In genomic region chr4:123505457-123506310, GRCh38 we compare ENCODE assay signal across 8 cellular contexts.
DNase-seq lines count a peak whose midpoint lies in the region; ATAC-seq and TF ChIP-seq lines count a peak whose summit lies in the region.

No MANE protein-coding gene starts in this region.

- H3K27ac ChIP-seq in OCI-LY1 (ENCODE audit: low read depth, low read length, poor library complexity, severe bottlenecking) (peak overlapping the region; percentile 97), iPS DF 6.9 (ENCODE audit: low read length) (no peak overlapping the region)

- H3K36me3 Mint-ChIP-seq in activated naive CD4-positive, alpha-beta T cell treated with anti-CD3 and anti-CD28 coated beads, Interleukin-2, amount 10 ng/mL, durations not matched to agents 7 days and 5 days = no peaks in the 10 kb centered on the region

- H3K79me2 ChIP-seq in OCI-LY1 (ENCODE audit: insufficient read depth, low read length) = no peaks in the 10 kb centered on the region

- H2AFZ ChIP-seq in OCI-LY1 (ENCODE audit: low read length) = peak overlapping the region; percentile 54; the same call in 1 of the 2 replicates

- ATAC-seq in HG03342 (IDR thresholded peaks at IDR 0.05; ENCODE audit: unreplicated experiment) = peak; percentile 62
- no peak for ATAC-seq in GM21529 (IDR thresholded peaks at IDR 0.05; ENCODE audit: unreplicated experiment)

- peak overlapping the region; percentile 54 for H3K9ac ChIP-seq in OCI-LY1 (ENCODE audit: low read length)

- no peaks in the 10 kb centered on the region for H4K20me1 ChIP-seq in OCI-LY1 (ENCODE audit: insufficient read depth, low read length)

- no peaks in the 10 kb centered on the region for H3K9me2 ChIP-seq in OCI-LY1 (ENCODE audit: low read depth, low read length)

- no peaks in the 10 kb centered on the region for H3F3A ChIP-seq in OCI-LY1 (ENCODE audit: insufficient read depth, low read length)

- peak overlapping the region; percentile 78 for H3K4me2 ChIP-seq in OCI-LY1 (ENCODE audit: low read length)

- 0 out of 2 replicates have a peak, but pooled peaks cover 2% of the 10 kb centered on the region for H3K9me3 ChIP-seq in OCI-LY1 (ENCODE audit: low read length)
- H3K9me3 ChIP-seq in iPS DF 6.9 (ENCODE audit: control insufficient read depth, insufficient read depth, low read length) = no peaks in the 10 kb centered on the region

- TF ChIP-seq CTCF in OCI-LY1 (IDR thresholded peaks at IDR 0.05; ENCODE audit: low read length) = no peak

- H3K27ac Mint-ChIP-seq in activated naive CD4-positive, alpha-beta T cell treated with anti-CD3 and anti-CD28 coated beads, Interleukin-2, amount 10 ng/mL, durations not matched to agents 7 days and 5 days = no peak overlapping the region

- H3K27me3 ChIP-seq in OCI-LY1 (ENCODE audit: insufficient read depth, low read length) (no peaks in the 10 kb centered on the region), iPS DF 6.9 (ENCODE audit: control insufficient read depth, insufficient read depth, low read length) (no peaks in the 10 kb centered on the region)

- H3K4me1 Mint-ChIP-seq in activated naive CD4-positive, alpha-beta T cell treated with anti-CD3 and anti-CD28 coated beads, Interleukin-2, amount 10 ng/mL, durations not matched to agents 7 days and 5 days = peaks cover 8% of the 10 kb centered on the region

- no peaks in the 10 kb centered on the region for H3K9me3 Mint-ChIP-seq in activated naive CD4-positive, alpha-beta T cell treated with anti-CD3 and anti-CD28 coated beads, Interleukin-2, amount 10 ng/mL, durations not matched to agents 7 days and 5 days

- H3K36me3 ChIP-seq in OCI-LY1 (ENCODE audit: insufficient read depth, low read length) = no peaks in the 10 kb centered on the region; the same call in 1 of the 2 replicates
- no peaks in the 10 kb centered on the region for H3K36me3 ChIP-seq in iPS DF 6.9 (ENCODE audit: control insufficient read depth, insufficient read depth, low read length)

- peaks cover 44% of the 10 kb centered on the region for H3K27me3 Mint-ChIP-seq in activated naive CD4-positive, alpha-beta T cell treated with anti-CD3 and anti-CD28 coated beads, Interleukin-2, amount 10 ng/mL, durations not matched to agents 7 days and 5 days

- peak overlapping the region; percentile 49 for H3K4me3 ChIP-seq in OCI-LY1 (ENCODE audit: low read depth, low read length, poor library complexity, severe bottlenecking)
- peak overlapping the region; percentile 7; the same call in 1 of the 2 replicates for H3K4me3 ChIP-seq in iPS DF 6.9 (ENCODE audit: low read length)

- CTCF ChIA-PET in activated naive CD4-positive, alpha-beta T cell treated with anti-CD3 and anti-CD28 coated beads, Interleukin-2, amount 10 ng/mL, durations not matched to agents 7 days and 5 days (lab: Charles Lee) = no interaction called here

- no CpG with 5 or more reads among the region's 55 CpGs for WGBS in iPS DF 6.9 (ENCODE audit: insufficient coverage, insufficient read length)

- peaks cover 38% of the 10 kb centered on the region for H3K4me1 ChIP-seq in OCI-LY1 (ENCODE audit: insufficient read depth, low read length, severe bottlenecking)
- peaks cover 2% of the 10 kb centered on the region; the same call in 1 of the 2 replicates for H3K4me1 ChIP-seq in iPS DF 6.9 (ENCODE audit: control insufficient read depth, insufficient read depth, low read length)

- DNase-seq in activated naive CD4-positive, alpha-beta T cell treated with anti-CD3 and anti-CD28 coated beads, Interleukin-2, amount 10 ng/mL, durations not matched to agents 7 days and 5 days = peak; percentile 29
- DNase-seq in activated naive CD4-positive, alpha-beta T cell treated with Interleukin-2 at 50 U/mL for 16 hours = no peak
- DNase-seq in brain pericyte (ENCODE audit: low read depth, low spot score) (peak; percentile 31), iPS DF 6.9 (ENCODE audit: low read depth, low spot score) (peak; percentile 94), putamen (ENCODE audit: low spot score) (peak; percentile 59)

- peak overlapping the region; percentile 69 for H3K4me3 Mint-ChIP-seq in activated naive CD4-positive, alpha-beta T cell treated with anti-CD3 and anti-CD28 coated beads, Interleukin-2, amount 10 ng/mL, durations not matched to agents 7 days and 5 days
